ENCODE assay signal across 16 cellular contexts in the genomic region with DNA sequence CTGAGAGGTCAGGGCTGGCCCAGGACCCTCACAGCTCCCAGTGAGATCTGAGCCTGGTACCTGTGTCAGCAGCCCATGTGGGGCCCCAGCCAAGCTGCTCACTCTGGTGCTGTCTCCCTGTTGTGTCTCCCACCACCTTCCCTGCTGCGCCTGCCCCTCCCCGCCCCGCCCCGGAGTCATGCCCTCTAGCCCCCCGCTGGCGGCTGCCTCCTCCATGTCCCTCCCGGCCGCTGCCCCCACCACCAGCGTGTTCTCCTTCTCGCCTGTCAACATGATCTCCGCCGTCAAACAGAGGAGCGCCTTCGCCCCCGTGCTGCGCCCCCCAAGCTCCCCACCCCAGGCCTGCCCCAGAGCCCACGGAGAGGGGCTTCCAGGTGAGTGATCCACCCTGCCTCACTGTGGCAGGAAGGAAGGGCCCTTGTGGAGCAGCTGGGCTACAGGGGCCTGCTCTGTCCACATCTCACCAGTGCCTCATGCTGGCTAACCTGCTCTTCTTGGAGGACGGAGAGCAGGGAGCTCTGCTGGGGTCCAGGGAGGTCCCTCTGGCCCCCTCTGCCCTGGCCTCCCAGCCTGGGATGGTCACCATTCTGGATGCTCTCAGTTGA. TPM values are rescaled to one million over a fixed set of nuclear protein-coding genes. Genes with fewer than 3 reads are reported as not detected.
"Had no signal": no experiment of that assay in that cellular context is flagged by ENCODE, and none has a peak within 500 bp of the region (broad histone marks: within the 10 kb centered on the region; RNA-seq: fewer than 3 reads in every experiment).

No MANE protein-coding gene starts in this region.

- H3K9me3 ChIP-seq: esophagus squamous epithelium had no signal

- H3K27ac ChIP-seq: esophagus squamous epithelium, hepatocyte had no signal

- H3K4me3 ChIP-seq: esophagus squamous epithelium, hepatocyte had no signal

- H3K36me3 ChIP-seq: esophagus squamous epithelium had no signal

- H3K27ac Mint-ChIP-seq: naive B cell, nephron had no signal

- H3K4me2 ChIP-seq: hepatocyte had no signal

- DNase-seq: esophagus squamous epithelium; head of caudate nucleus; left ventricle myocardium superior; naive B cell; small intestine; stimulated activated CD4-positive, alpha-beta T cell treated with anti-CD3 and anti-CD28 coated beads, Interleukin-2, amount 100 ng/mL, for 48 hours; stimulated activated naive CD4-positive, alpha-beta T cell treated with Interleukin-2 at 50 U/mL for 16 hours had no signal

- H3K79me2 ChIP-seq: hepatocyte had no signal

- H3K36me3 Mint-ChIP-seq: naive B cell had no signal

- H3K9me3 Mint-ChIP-seq: naive B cell, nephron had no signal

- FAIRE-seq: colon, small intestine had no signal

- H2AFZ ChIP-seq: hepatocyte had no signal

RNA-seq across cellular contexts. Expression of a gene that starts 59.2 kb away (rescaled TPM):
- total RNA-seq: dermis blood vessel endothelial cell, epithelial cell of proximal tubule, esophagus squamous epithelium, hepatocyte, kidney epithelial cell, left colon, left ventricle myocardium superior, lung microvascular endothelial cell, pulmonary artery endothelial cell had no signal
- polyA plus RNA-seq: hepatocyte, small intestine had no signal
